10 cellular contexts compared by ENCODE assay signal in genomic region chr19:2281265-2282061, GRCh38. TPM values are rescaled to one million over a fixed set of nuclear protein-coding genes. Genes with fewer than 3 reads are reported as not detected.
DNase-seq lines count a peak whose midpoint lies in the region; ATAC-seq and TF ChIP-seq lines count a peak whose summit lies in the region.
"Not testable (repeated sequence)": the region's sequence is repeated elsewhere in the genome, so short reads cannot be mapped to it uniquely, and the experiment has no call there.
"Had no signal": no experiment of that assay in that cellular context is flagged by ENCODE, and none has a peak within 500 bp of the region (broad histone marks: within the 10 kb centered on the region; RNA-seq: fewer than 3 reads in every experiment).

No MANE protein-coding gene starts in this region.

- not testable (repeated sequence) for H3K27me3 Mint-ChIP-seq in activated CD4-positive, alpha-beta memory T cell treated with anti-CD3 and anti-CD28 coated beads for 36 hours
- peaks cover 14% of the 10 kb centered on the region for H3K27me3 Mint-ChIP-seq in stimulated activated naive CD8-positive, alpha-beta T cell treated with anti-CD3 and anti-CD28 coated beads, Interleukin-15, amount 100 ng/mL, for 72 hours

- TF ChIP-seq POLR2A in right lobe of liver (IDR thresholded peaks at IDR 0.05): not testable (repeated sequence)

- not testable (repeated sequence) for H3K79me2 ChIP-seq in mammary epithelial cell (ENCODE audit: insufficient read depth, low read length)

- peak in 1 of 4 donors; percentile 9 for ATAC-seq in right lobe of liver
- not testable (repeated sequence) for ATAC-seq in stimulated activated naive CD8-positive, alpha-beta T cell treated with anti-CD3 and anti-CD28 coated beads, Interleukin-15, amount 100 ng/mL, for 72 hours

- H4K20me1 ChIP-seq in BLaER1: peaks cover 60% of the 10 kb centered on the region
- H4K20me1 ChIP-seq in mammary epithelial cell (ENCODE audit: insufficient read depth, low read length): not testable (repeated sequence)

- BruUV-seq in mammary epithelial cell (replicated peaks; lab: Mats Ljungman, UMichigan): not testable (repeated sequence)

- H3K4me1 ChIP-seq in BLaER1: peaks cover 82% of the 10 kb centered on the region
- H3K4me1 ChIP-seq in HUES48 (ENCODE audit: control insufficient read depth, insufficient read depth, low read length); mammary epithelial cell (ENCODE audit: insufficient read depth, low read length); right lobe of liver: not testable (repeated sequence)
- H3K4me1 ChIP-seq in neuron (ENCODE audit: insufficient read depth, low read length): peaks cover 12% of the 10 kb centered on the region

- H3K4me3 ChIP-seq in BLaER1 (peak overlapping the region; percentile 57), HUES48 (ENCODE audit: low read depth, low read length) (peak overlapping the region; percentile 57), fibroblast of villous mesenchyme (ENCODE audit: low read depth, low read length) (peak overlapping the region; percentile 44), right lobe of liver (peak overlapping the region in 1 of 3 donors; percentile 37)
- H3K4me3 ChIP-seq in mammary epithelial cell (replicated peaks in 1 of 3; ENCODE audit: insufficient read depth in 1 of 3, low read depth in 2 of 3, low read length in 3 of 3); neuron (ENCODE audit: low read length): not testable (repeated sequence)

- not testable (repeated sequence) for H3K36me3 ChIP-seq in BLaER1; HUES48 (ENCODE audit: control insufficient read depth, insufficient read depth, low read length); mammary epithelial cell (ENCODE audit: insufficient read depth, low read length); right lobe of liver; neuron (ENCODE audit: insufficient read depth, low read length)

- not testable (repeated sequence) for TF ChIP-seq CTCF in mammary epithelial cell (conservative IDR thresholded peaks at IDR 0.05 in 1 of 2, IDR thresholded peaks at IDR 0.05 in 1 of 2; ENCODE audit: extremely low read depth in 1 of 2, insufficient read depth in 1 of 2, low read depth in 1 of 2, low read length in 2 of 2); fibroblast of villous mesenchyme (IDR thresholded peaks at IDR 0.05; ENCODE audit: insufficient read depth, low read depth, low read length); right lobe of liver (IDR thresholded peaks at IDR 0.05)

- not testable (repeated sequence) for DNase-seq in activated CD4-positive, alpha-beta memory T cell treated with anti-CD3 and anti-CD28 coated beads for 36 hours; mammary epithelial cell; fibroblast of villous mesenchyme (ENCODE audit: low read depth); stimulated activated naive CD8-positive, alpha-beta T cell treated with anti-CD3 and anti-CD28 coated beads, Interleukin-15, amount 100 ng/mL, for 72 hours
- DNase-seq in right lobe of liver: peak in 1 of 3 donors; percentile 58

- H2AFZ ChIP-seq in mammary epithelial cell (ENCODE audit: low read depth, low read length): not testable (repeated sequence)
- H2AFZ ChIP-seq in neuron (ENCODE audit: low read depth, low read length): peak overlapping the region; percentile 51

- H3K9me3 ChIP-seq in BLaER1; HUES48 (ENCODE audit: control insufficient read depth, insufficient read depth, low read length); mammary epithelial cell (replicated peaks; ENCODE audit: insufficient read depth, low read length); right lobe of liver; neuron (ENCODE audit: low read length): not testable (repeated sequence)

- H3K9me3 Mint-ChIP-seq in activated CD4-positive, alpha-beta memory T cell treated with anti-CD3 and anti-CD28 coated beads for 36 hours; stimulated activated naive CD8-positive, alpha-beta T cell treated with anti-CD3 and anti-CD28 coated beads, Interleukin-15, amount 100 ng/mL, for 72 hours: not testable (repeated sequence)

- H3K9ac ChIP-seq in BLaER1: 0 out of 2 replicates have a peak overlapping the region, but pooled peaks have one; percentile 45
- H3K9ac ChIP-seq in HUES48 (ENCODE audit: low read depth, low read length); mammary epithelial cell (ENCODE audit: insufficient read depth, low read length): not testable (repeated sequence)

- H3K27ac Mint-ChIP-seq in activated CD4-positive, alpha-beta memory T cell treated with anti-CD3 and anti-CD28 coated beads for 36 hours: not testable (repeated sequence)
- H3K27ac Mint-ChIP-seq in stimulated activated naive CD8-positive, alpha-beta T cell treated with anti-CD3 and anti-CD28 coated beads, Interleukin-15, amount 100 ng/mL, for 72 hours: peak overlapping the region in 1 of 2 donors; percentile 82

- H3K36me3 Mint-ChIP-seq in activated CD4-positive, alpha-beta memory T cell treated with anti-CD3 and anti-CD28 coated beads for 36 hours: not testable (repeated sequence)

- WGBS in mammary epithelial cell (ENCODE audit: low coverage, missing lambda C conversion rate): 40% methylated on average over 13 of the region's 16 CpGs
- WGBS in right lobe of liver (ENCODE audit: insufficient coverage, low coverage, low lambda C conversion rate, missing lambda C conversion rate): 18% methylated on average over 3 of the region's 16 CpGs

- CTCF ChIA-PET in activated CD4-positive, alpha-beta memory T cell treated with anti-CD3 and anti-CD28 coated beads for 36 hours (lab: Charles Lee); mammary epithelial cell (lab: Charles Lee; ENCODE audit: low non-redundant PET): not testable (repeated sequence)

- in situ Hi-C loops in mammary epithelial cell (cut with MboI; ENCODE audit: low sequenced_read_pairs in 2 of 2): not testable (repeated sequence)

- not testable (repeated sequence) for H3K27me3 ChIP-seq in BLaER1; mammary epithelial cell (ENCODE audit: insufficient read depth, low read length); right lobe of liver; neuron (ENCODE audit: insufficient read depth, low read length)
- peaks cover 23% of the 10 kb centered on the region for H3K27me3 ChIP-seq in HUES48 (ENCODE audit: control insufficient read depth, insufficient read depth, low read length)

- H3K4me1 Mint-ChIP-seq in activated CD4-positive, alpha-beta memory T cell treated with anti-CD3 and anti-CD28 coated beads for 36 hours (ENCODE audit: low read depth): peaks cover 15% of the 10 kb centered on the region
- peaks cover 22% of the 10 kb centered on the region for H3K4me1 Mint-ChIP-seq in stimulated activated naive CD8-positive, alpha-beta T cell treated with anti-CD3 and anti-CD28 coated beads, Interleukin-15, amount 100 ng/mL, for 72 hours

- dilution Hi-C loops in mammary epithelial cell (cut with HindIII; ENCODE audit: low sequenced_read_pairs): loop anchor here (25.0 kb wide), 1 partner anchor 131 kb away; no protein-coding TSS in a partner anchor

- H3K27ac ChIP-seq in BLaER1 (peak overlapping the region; percentile 45), right lobe of liver (peak overlapping the region; percentile 40 to 63 (median 47))
- not testable (repeated sequence) for H3K27ac ChIP-seq in HUES48 (ENCODE audit: low read depth, low read length); mammary epithelial cell (ENCODE audit: insufficient read depth, low read depth, low read length)

- intact Hi-C loops in activated CD4-positive, alpha-beta memory T cell treated with anti-CD3 and anti-CD28 coated beads for 36 hours (cut with micrococcal nuclease); mammary epithelial cell (cut with micrococcal nuclease); right lobe of liver (cut with DNase I): not testable (repeated sequence)

- peak overlapping the region; percentile 94 for H3K4me2 ChIP-seq in BLaER1
- H3K4me2 ChIP-seq in mammary epithelial cell (ENCODE audit: insufficient read depth, low read depth, low read length): peak overlapping the region; percentile 37

- POLR2A ChIA-PET in activated CD4-positive, alpha-beta memory T cell treated with anti-CD3 and anti-CD28 coated beads for 36 hours (lab: Charles Lee): not testable (repeated sequence)

- H3K4me3 Mint-ChIP-seq in activated CD4-positive, alpha-beta memory T cell treated with anti-CD3 and anti-CD28 coated beads for 36 hours: peak overlapping the region; percentile 32
- H3K4me3 Mint-ChIP-seq in stimulated activated naive CD8-positive, alpha-beta T cell treated with anti-CD3 and anti-CD28 coated beads, Interleukin-15, amount 100 ng/mL, for 72 hours: peak overlapping the region; percentile 48 to 85

RNA-seq across cellular contexts. Expression of gene PEAK3, which starts 0.5 kb away (rescaled TPM):
- total RNA-seq in activated CD4-positive, alpha-beta memory T cell treated with anti-CD3 and anti-CD28 coated beads for 36 hours: not detected
- total RNA-seq in mammary epithelial cell: not detected
- not detected for polyA plus RNA-seq in mammary epithelial cell
- not detected for polyA minus RNA-seq in mammary epithelial cell
- total RNA-seq in fibroblast of villous mesenchyme: under 0.01 TPM in 1 of 2 replicates, not detected in the other
- total RNA-seq in right lobe of liver: under 1 TPM; 0.07 to 0.49 (median 0.36) TPM

RNA-seq across cellular contexts. Expression of gene JSRP1, which starts 25.2 kb away (rescaled TPM):
- 1 to 10 TPM in 1 of 2 experiments, under 1 TPM in 1; 0.56 to 1.2 TPM for total RNA-seq in activated CD4-positive, alpha-beta memory T cell treated with anti-CD3 and anti-CD28 coated beads for 36 hours
- total RNA-seq in mammary epithelial cell (under 1 TPM in 1 of 2 donors, not detected in 1; 0.38 TPM), fibroblast of villous mesenchyme (0.43 TPM in 1 of 2 replicates, not detected in the other), right lobe of liver (under 1 TPM in 3 of 6 experiments, not detected in 3; 0.28 to 0.81 (median 0.42) TPM)
- not detected for polyA plus RNA-seq in mammary epithelial cell
- polyA minus RNA-seq in mammary epithelial cell: not detected
- total RNA-seq: lower leg skin, RPMI7951 had no signal

RNA-seq across cellular contexts. Expression of gene LINGO3, which starts 26.5 kb away (rescaled TPM):
- total RNA-seq in activated CD4-positive, alpha-beta memory T cell treated with anti-CD3 and anti-CD28 coated beads for 36 hours: under 1 TPM in 1 of 2 experiments, not detected in 1; 0.10 TPM
- total RNA-seq in mammary epithelial cell (not detected), fibroblast of villous mesenchyme (under 0.01 TPM in 1 of 2 replicates, not detected in the other), right lobe of liver (not detected)
- not detected for polyA plus RNA-seq in mammary epithelial cell
- polyA minus RNA-seq in mammary epithelial cell: not detected
- total RNA-seq: RPMI7951 had no signal

RNA-seq across cellular contexts. Expression of gene AMH, which starts 32.3 kb away (rescaled TPM):
- total RNA-seq in activated CD4-positive, alpha-beta memory T cell treated with anti-CD3 and anti-CD28 coated beads for 36 hours: 1 to 10 TPM; 2.8 to 3.4 TPM
- total RNA-seq in mammary epithelial cell (1 to 10 TPM; 1.2 to 3.1 TPM), fibroblast of villous mesenchyme (0.32 and 1.3 TPM in 2 replicates), right lobe of liver (1 to 10 TPM in 1 of 6 experiments, under 1 TPM in 5; 0.24 to 1.2 (median 0.59) TPM)
- 0.23 TPM for polyA plus RNA-seq in mammary epithelial cell
- polyA minus RNA-seq in mammary epithelial cell: not detected

RNA-seq across cellular contexts. Expression of gene SF3A2, which starts 44.8 kb away (rescaled TPM):
- total RNA-seq in activated CD4-positive, alpha-beta memory T cell treated with anti-CD3 and anti-CD28 coated beads for 36 hours: 100 to 1,000 TPM; 123 to 134 TPM
- total RNA-seq in mammary epithelial cell: 10 to 100 TPM; 21.0 to 68.9 TPM
- 30.5 TPM for polyA plus RNA-seq in mammary epithelial cell
- polyA minus RNA-seq in mammary epithelial cell: 19.9 TPM
- 24.6 and 25.1 TPM in 2 replicates for total RNA-seq in fibroblast of villous mesenchyme
- total RNA-seq in right lobe of liver: 10 to 100 TPM; 14.0 to 22.1 (median 19.1) TPM
